In the genomic region with DNA sequence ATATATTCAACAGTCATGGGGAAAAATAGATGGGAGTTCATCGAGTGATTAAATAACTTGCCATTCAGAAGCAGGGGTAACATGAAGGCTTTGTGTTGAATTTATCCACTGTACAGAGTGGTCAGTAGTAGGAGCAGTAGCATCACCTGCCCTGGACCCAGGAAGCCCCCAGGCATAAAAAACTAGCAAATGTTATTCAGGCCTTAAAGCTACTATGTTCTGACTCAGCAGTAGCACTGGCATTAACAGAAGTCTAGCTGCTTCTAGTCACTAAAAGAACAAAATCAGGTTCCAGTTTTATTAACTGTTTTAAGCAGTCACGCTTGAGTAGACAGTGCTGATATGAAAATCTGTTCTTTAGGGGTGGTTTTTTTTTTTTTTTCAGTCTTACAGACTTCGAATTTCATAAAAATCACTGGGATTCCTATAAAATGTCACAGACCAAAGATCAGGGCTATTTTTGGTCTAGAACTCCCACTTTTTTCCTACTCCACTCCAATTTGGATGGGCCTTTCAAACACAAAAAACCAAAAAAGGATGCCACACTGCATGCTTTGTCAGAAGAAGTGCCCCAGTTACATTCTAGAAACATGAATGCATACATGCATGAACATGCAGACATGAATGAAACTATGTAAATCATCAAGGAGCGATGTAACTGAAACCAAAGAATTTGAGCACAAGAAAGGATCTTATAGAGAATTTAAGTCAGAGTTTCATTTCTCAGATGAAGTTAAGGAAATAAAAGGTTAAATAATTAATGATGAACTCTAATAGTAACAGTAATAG, we compare ENCODE assay signal across 1 cellular context.
A peak's percentile ranks its signal among the peaks of the same experiment; 100 is the strongest.
TF ChIP-seq lines count a peak whose summit lies in the region.

No MANE protein-coding gene starts in this region.

TF ChIP-seq in GM12878, 131 proteins besides CTCF, POLR2A, EP300 and RAD21 (continued from another document and continues in another):
- TF ChIP-seq ZNF592 (IDR thresholded peaks at IDR 0.05) (no peak), MEF2B (IDR thresholded peaks at IDR 0.05; ENCODE audit: partially characterized antibody, poor library complexity, severe bottlenecking) (no peak), POU2F2 (IDR thresholded peaks at IDR 0.05; ENCODE audit: borderline replicate concordance, low read depth, low read length) (peak; percentile 71; the same call in 1 of the 3 replicates), MYC (IDR thresholded peaks at IDR 0.05; ENCODE audit: insufficient read depth, insufficient read length, insufficient replicate concordance, low read length, severe bottlenecking) (no peak), RBBP5 (conservative IDR thresholded peaks at IDR 0.05) (no peak), JUNB (IDR thresholded peaks at IDR 0.05) (peak; percentile 6; the same call in 1 of the 2 replicates), SREBF1 (IDR thresholded peaks at IDR 0.05; ENCODE audit: low read length) (no peak), EZH2 (IDR thresholded peaks at IDR 0.05; ENCODE audit: borderline replicate concordance, control insufficient read depth, low read depth, low read length) (no peak), FOXM1 (IDR thresholded peaks at IDR 0.05; ENCODE audit: low read depth, low read length) (no peak), PKNOX1 (IDR thresholded peaks at IDR 0.05) (no peak), IRF4 (IDR thresholded peaks at IDR 0.05; ENCODE audit: low read depth, low read length) (no peak), NKRF (conservative IDR thresholded peaks at IDR 0.05) (no peak), MEF2A (IDR thresholded peaks at IDR 0.05; ENCODE audit: insufficient read depth, low read depth, low read length) (0 out of 2 replicates have a peak, but pooled peaks have one; percentile 31), IKZF1 (conservative IDR thresholded peaks at IDR 0.05) (no peak), DPF2 (IDR thresholded peaks at IDR 0.05) (no peak), IKZF2 (IDR thresholded peaks at IDR 0.05) (peak in 1 of 2 experiments; percentile 52; a peak in 1 of 4 replicates), NFXL1 (IDR thresholded peaks at IDR 0.05; ENCODE audit: borderline replicate concordance) (no peak), LARP7 (IDR thresholded peaks at IDR 0.05) (no peak), SMC3 (IDR thresholded peaks at IDR 0.05; ENCODE audit: borderline replicate concordance, low read length) (no peak), EGR1 (IDR thresholded peaks at IDR 0.05; ENCODE audit: borderline replicate concordance in 1 of 2, low read depth in 2 of 2, low read length in 2 of 2) (no peak), TARDBP (IDR thresholded peaks at IDR 0.05; ENCODE audit: borderline replicate concordance) (no peak), SMAD5 (IDR thresholded peaks at IDR 0.05; ENCODE audit: low read depth) (no peak), NFIC (IDR thresholded peaks at IDR 0.05; ENCODE audit: low read depth, low read length) (peak; percentile 50; the same call in 1 of the 2 replicates), CHD4 (IDR thresholded peaks at IDR 0.05) (0 out of 2 replicates have a peak, but pooled peaks have one; percentile 8), KAT2A (conservative IDR thresholded peaks at IDR 0.05; ENCODE audit: control insufficient read depth, low read depth, low read length) (no peak), RB1 (IDR thresholded peaks at IDR 0.05; ENCODE audit: borderline replicate concordance) (no peak), ZSCAN29 (IDR thresholded peaks at IDR 0.05) (no peak), ZBTB11 (CRISPR knock-in tag; IDR thresholded peaks at IDR 0.05) (no peak), ZZZ3 (IDR thresholded peaks at IDR 0.05; ENCODE audit: control insufficient read depth, insufficient read length, low read depth) (no peak), TCF12 (IDR thresholded peaks at IDR 0.05; ENCODE audit: low read depth, low read length) (no peak), CREB1 (IDR thresholded peaks at IDR 0.05; ENCODE audit: low read depth) (no peak), ESRRA (IDR thresholded peaks at IDR 0.05; ENCODE audit: low read length) (no peak), NFYA (IDR thresholded peaks at IDR 0.05; ENCODE audit: borderline replicate concordance, low read depth, low read length) (no peak), ZNF217 (IDR thresholded peaks at IDR 0.05) (0 out of 2 replicates have a peak, but pooled peaks have one; percentile 38), MTA2 (IDR thresholded peaks at IDR 0.05; ENCODE audit: low read depth) (no peak), RAD51 (IDR thresholded peaks at IDR 0.05) (no peak), PRDM15 (CRISPR knock-in tag; IDR thresholded peaks at IDR 0.05) (no peak), CHD2 (IDR thresholded peaks at IDR 0.05; ENCODE audit: borderline replicate concordance, low read depth, low read length) (no peak), NR2F1 (conservative IDR thresholded peaks at IDR 0.05) (no peak), RFX5 (IDR thresholded peaks at IDR 0.05; ENCODE audit: low read depth, low read length) (no peak), HDAC2 (IDR thresholded peaks at IDR 0.05) (no peak), MLLT1 (IDR thresholded peaks at IDR 0.05) (no peak)
- TF ChIP-seq, protein P1, sequence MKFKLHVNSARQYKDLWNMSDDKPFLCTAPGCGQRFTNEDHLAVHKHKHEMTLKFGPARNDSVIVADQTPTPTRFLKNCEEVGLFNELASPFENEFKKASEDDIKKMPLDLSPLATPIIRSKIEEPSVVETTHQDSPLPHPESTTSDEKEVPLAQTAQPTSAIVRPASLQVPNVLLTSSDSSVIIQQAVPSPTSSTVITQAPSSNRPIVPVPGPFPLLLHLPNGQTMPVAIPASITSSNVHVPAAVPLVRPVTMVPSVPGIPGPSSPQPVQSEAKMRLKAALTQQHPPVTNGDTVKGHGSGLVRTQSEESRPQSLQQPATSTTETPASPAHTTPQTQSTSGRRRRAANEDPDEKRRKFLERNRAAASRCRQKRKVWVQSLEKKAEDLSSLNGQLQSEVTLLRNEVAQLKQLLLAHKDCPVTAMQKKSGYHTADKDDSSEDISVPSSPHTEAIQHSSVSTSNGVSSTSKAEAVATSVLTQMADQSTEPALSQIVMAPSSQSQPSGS (IDR thresholded peaks at IDR 0.05; ENCODE audit: low read length) = peak; percentile 6; the same call in 1 of the 2 replicates
